Comparison of ENCODE assay signal across 1 cellular context in genomic region chr4:74394476-74395136, GRCh38.
A peak's percentile ranks its signal among the peaks of the same experiment; 100 is the strongest.
TF ChIP-seq lines count a peak whose summit lies in the region.

No MANE protein-coding gene starts in this region.

TF ChIP-seq in K562, 482 proteins besides CTCF, POLR2A, EP300 and RAD21 (continued from another document and continues in another):
- no peak for TF ChIP-seq ZNF184 (CRISPR knock-in tag; IDR thresholded peaks at IDR 0.05)
- TF ChIP-seq THAP12 (CRISPR knock-in tag; IDR thresholded peaks at IDR 0.05), result no peak
- TF ChIP-seq FIP1L1 (IDR thresholded peaks at IDR 0.05; ENCODE audit: low read depth, low read length, poor library complexity, severe bottlenecking), result no peak
- peak; percentile 43 to 51; a peak in 3 of 4 replicates for TF ChIP-seq KDM1A (IDR thresholded peaks at IDR 0.05)
- no peak for TF ChIP-seq ADNP (tag; IDR thresholded peaks at IDR 0.05)
- 0 out of 3 replicates have a peak, but pooled peaks of 1 of the 2 experiments have one; percentile 34 for TF ChIP-seq CBX3 (IDR thresholded peaks at IDR 0.05; ENCODE audit: borderline replicate concordance in 1 of 2, low read length in 2 of 2)
- TF ChIP-seq U2AF2 (optimal IDR thresholded peaks at IDR 0.05; ENCODE audit: low read depth, low read length), result no peak
- no peak for TF ChIP-seq SMAD1 (IDR thresholded peaks at IDR 0.05; ENCODE audit: low read depth, low read length, partially characterized antibody)
- TF ChIP-seq, protein P1, sequence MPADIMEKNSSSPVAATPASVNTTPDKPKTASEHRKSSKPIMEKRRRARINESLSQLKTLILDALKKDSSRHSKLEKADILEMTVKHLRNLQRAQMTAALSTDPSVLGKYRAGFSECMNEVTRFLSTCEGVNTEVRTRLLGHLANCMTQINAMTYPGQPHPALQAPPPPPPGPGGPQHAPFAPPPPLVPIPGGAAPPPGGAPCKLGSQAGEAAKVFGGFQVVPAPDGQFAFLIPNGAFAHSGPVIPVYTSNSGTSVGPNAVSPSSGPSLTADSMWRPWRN (IDR thresholded peaks at IDR 0.05; ENCODE audit: low read depth), result 0 out of 2 replicates have a peak, but pooled peaks have one; percentile 21
- no peak for TF ChIP-seq MEF2D (tag; conservative IDR thresholded peaks at IDR 0.05; ENCODE audit: low read depth)
- TF ChIP-seq THRA (IDR thresholded peaks at IDR 0.05), result no peak
- no peak for TF ChIP-seq TCF7 (IDR thresholded peaks at IDR 0.05; ENCODE audit: borderline replicate concordance)
- peak; percentile 16 for TF ChIP-seq MEIS2 (IDR thresholded peaks at IDR 0.05; ENCODE audit: partially characterized antibody)
- TF ChIP-seq ZNF224 (CRISPR knock-in tag; IDR thresholded peaks at IDR 0.05), result no peak
- peak; percentile 40; the same call in 1 of the 2 replicates for TF ChIP-seq NFE2 (IDR thresholded peaks at IDR 0.05; ENCODE audit: low read depth)
- peak; percentile 47; the same call in 1 of the 2 replicates for TF ChIP-seq TCF3 (CRISPR knock-in tag; IDR thresholded peaks at IDR 0.05)
- TF ChIP-seq SMARCA4 (IDR thresholded peaks at IDR 0.05), result peak; percentile 81; the same call in 1 of the 2 replicates
- TF ChIP-seq ZNF212 (CRISPR knock-in tag; IDR thresholded peaks at IDR 0.05), result no peak
- TF ChIP-seq NCOA6 (IDR thresholded peaks at IDR 0.05), result no peak
- TF ChIP-seq, protein P2, sequence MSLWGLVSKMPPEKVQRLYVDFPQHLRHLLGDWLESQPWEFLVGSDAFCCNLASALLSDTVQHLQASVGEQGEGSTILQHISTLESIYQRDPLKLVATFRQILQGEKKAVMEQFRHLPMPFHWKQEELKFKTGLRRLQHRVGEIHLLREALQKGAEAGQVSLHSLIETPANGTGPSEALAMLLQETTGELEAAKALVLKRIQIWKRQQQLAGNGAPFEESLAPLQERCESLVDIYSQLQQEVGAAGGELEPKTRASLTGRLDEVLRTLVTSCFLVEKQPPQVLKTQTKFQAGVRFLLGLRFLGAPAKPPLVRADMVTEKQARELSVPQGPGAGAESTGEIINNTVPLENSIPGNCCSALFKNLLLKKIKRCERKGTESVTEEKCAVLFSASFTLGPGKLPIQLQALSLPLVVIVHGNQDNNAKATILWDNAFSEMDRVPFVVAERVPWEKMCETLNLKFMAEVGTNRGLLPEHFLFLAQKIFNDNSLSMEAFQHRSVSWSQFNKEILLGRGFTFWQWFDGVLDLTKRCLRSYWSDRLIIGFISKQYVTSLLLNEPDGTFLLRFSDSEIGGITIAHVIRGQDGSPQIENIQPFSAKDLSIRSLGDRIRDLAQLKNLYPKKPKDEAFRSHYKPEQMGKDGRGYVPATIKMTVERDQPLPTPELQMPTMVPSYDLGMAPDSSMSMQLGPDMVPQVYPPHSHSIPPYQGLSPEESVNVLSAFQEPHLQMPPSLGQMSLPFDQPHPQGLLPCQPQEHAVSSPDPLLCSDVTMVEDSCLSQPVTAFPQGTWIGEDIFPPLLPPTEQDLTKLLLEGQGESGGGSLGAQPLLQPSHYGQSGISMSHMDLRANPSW (CRISPR knock-in tag; IDR thresholded peaks at IDR 0.05), result no peak
- no peak for TF ChIP-seq SMC3 (conservative IDR thresholded peaks at IDR 0.05; ENCODE audit: insufficient read depth, low read depth, low read length)
- TF ChIP-seq CBX8 (IDR thresholded peaks at IDR 0.05; ENCODE audit: borderline replicate concordance, extremely low read depth, low read depth, low read length, poor library complexity, severe bottlenecking), result no peak
- TF ChIP-seq CSDE1 (IDR thresholded peaks at IDR 0.05), result no peak
- no peak for TF ChIP-seq ZNF217 (CRISPR knock-in tag; IDR thresholded peaks at IDR 0.05)
- no peak for TF ChIP-seq PATZ1 (CRISPR knock-in tag; IDR thresholded peaks at IDR 0.05; ENCODE audit: borderline replicate concordance)
- TF ChIP-seq MTA1 (IDR thresholded peaks at IDR 0.05; ENCODE audit: borderline replicate concordance), result peak; percentile 81; the same call in 1 of the 2 replicates
- TF ChIP-seq SAFB2 (IDR thresholded peaks at IDR 0.05; ENCODE audit: borderline replicate concordance, low read depth, low read length, severe bottlenecking), result no peak
- no peak for TF ChIP-seq MBD2 (IDR thresholded peaks at IDR 0.05; ENCODE audit: borderline replicate concordance, low read depth)
- no peak for TF ChIP-seq TARDBP (IDR thresholded peaks at IDR 0.05)
- peak; percentile 12; the same call in 1 of the 2 replicates for TF ChIP-seq EP400 (IDR thresholded peaks at IDR 0.05)
- no peak for TF ChIP-seq NR2F6 (CRISPR knock-in tag; IDR thresholded peaks at IDR 0.05)
- no peak for TF ChIP-seq CEBPB (tag; IDR thresholded peaks at IDR 0.05)
- no peak for TF ChIP-seq YBX1 (IDR thresholded peaks at IDR 0.05)
- TF ChIP-seq ZNF699 (CRISPR knock-in tag; IDR thresholded peaks at IDR 0.05; ENCODE audit: insufficient replicate concordance), result no peak
- TF ChIP-seq RBM15 (IDR thresholded peaks at IDR 0.05; ENCODE audit: insufficient read depth, low read length), result no peak
- no peak for TF ChIP-seq CHD2 (IDR thresholded peaks at IDR 0.05; ENCODE audit: low read depth, low read length)
- TF ChIP-seq ZNF23 (CRISPR knock-in tag; IDR thresholded peaks at IDR 0.05), result no peak
- TF ChIP-seq ZFPM2 (CRISPR knock-in tag; IDR thresholded peaks at IDR 0.05), result no peak
- TF ChIP-seq SIRT6 (IDR thresholded peaks at IDR 0.05; ENCODE audit: low read depth, low read length), result no peak
- no peak for TF ChIP-seq NR1H2 (CRISPR knock-in tag; IDR thresholded peaks at IDR 0.05)
- no peak for TF ChIP-seq ARNT (IDR thresholded peaks at IDR 0.05)
- no peak for TF ChIP-seq MAFF (IDR thresholded peaks at IDR 0.05; ENCODE audit: low read length)
- no peak for TF ChIP-seq CHD4 (IDR thresholded peaks at IDR 0.05; ENCODE audit: insufficient read depth, insufficient replicate concordance, low read depth, low read length, poor library complexity, severe bottlenecking)
- TF ChIP-seq MITF (IDR thresholded peaks at IDR 0.05), result no peak
- TF ChIP-seq, protein P3, sequence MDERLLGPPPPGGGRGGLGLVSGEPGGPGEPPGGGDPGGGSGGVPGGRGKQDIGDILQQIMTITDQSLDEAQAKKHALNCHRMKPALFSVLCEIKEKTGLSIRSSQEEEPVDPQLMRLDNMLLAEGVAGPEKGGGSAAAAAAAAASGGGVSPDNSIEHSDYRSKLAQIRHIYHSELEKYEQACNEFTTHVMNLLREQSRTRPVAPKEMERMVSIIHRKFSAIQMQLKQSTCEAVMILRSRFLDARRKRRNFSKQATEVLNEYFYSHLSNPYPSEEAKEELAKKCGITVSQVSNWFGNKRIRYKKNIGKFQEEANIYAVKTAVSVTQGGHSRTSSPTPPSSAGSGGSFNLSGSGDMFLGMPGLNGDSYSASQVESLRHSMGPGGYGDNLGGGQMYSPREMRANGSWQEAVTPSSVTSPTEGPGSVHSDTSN (CRISPR knock-in tag; IDR thresholded peaks at IDR 0.05; ENCODE audit: low read depth), result no peak; the same call in 1 of the 2 replicates
- TF ChIP-seq, protein P3 (tag; conservative IDR thresholded peaks at IDR 0.05; ENCODE audit: low read depth), result 0 out of 2 replicates have a peak, but pooled peaks have one; percentile 5
- TF ChIP-seq, protein P4, sequence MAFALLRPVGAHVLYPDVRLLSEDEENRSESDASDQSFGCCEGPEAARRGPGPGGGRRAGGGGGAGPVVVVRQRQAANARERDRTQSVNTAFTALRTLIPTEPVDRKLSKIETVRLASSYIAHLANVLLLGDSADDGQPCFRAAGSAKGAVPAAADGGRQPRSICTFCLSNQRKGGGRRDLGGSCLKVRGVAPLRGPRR (CRISPR knock-in tag; IDR thresholded peaks at IDR 0.05), result no peak
- TF ChIP-seq, protein P5, sequence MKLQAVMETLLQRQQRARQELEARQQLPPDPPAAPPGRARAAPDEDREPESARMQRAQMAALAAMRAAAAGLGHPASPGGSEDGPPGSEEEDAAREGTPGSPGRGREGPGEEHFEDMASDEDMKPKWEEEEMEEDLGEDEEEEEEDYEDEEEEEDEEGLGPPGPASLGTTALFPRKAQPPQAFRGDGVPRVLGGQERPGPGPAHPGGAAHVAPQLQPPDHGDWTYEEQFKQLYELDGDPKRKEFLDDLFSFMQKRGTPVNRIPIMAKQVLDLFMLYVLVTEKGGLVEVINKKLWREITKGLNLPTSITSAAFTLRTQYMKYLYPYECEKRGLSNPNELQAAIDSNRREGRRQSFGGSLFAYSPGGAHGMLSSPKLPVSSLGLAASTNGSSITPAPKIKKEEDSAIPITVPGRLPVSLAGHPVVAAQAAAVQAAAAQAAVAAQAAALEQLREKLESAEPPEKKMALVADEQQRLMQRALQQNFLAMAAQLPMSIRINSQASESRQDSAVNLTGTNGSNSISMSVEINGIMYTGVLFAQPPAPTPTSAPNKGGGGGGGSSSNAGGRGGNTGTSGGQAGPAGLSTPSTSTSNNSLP (IDR thresholded peaks at IDR 0.05; ENCODE audit: borderline replicate concordance, low read depth, low read length), result peak; percentile 77
- TF ChIP-seq CBFA2T2 (conservative IDR thresholded peaks at IDR 0.05), result no peak
- no peak for TF ChIP-seq LARP7 (IDR thresholded peaks at IDR 0.05)
- TF ChIP-seq RFX1 (IDR thresholded peaks at IDR 0.05), result no peak
- no peak for TF ChIP-seq NFRKB (IDR thresholded peaks at IDR 0.05; ENCODE audit: low read depth)
- no peak for TF ChIP-seq ZBTB49 (CRISPR knock-in tag; IDR thresholded peaks at IDR 0.05; ENCODE audit: borderline replicate concordance)
